1 cellular context compared by ENCODE assay signal in the genomic region with DNA sequence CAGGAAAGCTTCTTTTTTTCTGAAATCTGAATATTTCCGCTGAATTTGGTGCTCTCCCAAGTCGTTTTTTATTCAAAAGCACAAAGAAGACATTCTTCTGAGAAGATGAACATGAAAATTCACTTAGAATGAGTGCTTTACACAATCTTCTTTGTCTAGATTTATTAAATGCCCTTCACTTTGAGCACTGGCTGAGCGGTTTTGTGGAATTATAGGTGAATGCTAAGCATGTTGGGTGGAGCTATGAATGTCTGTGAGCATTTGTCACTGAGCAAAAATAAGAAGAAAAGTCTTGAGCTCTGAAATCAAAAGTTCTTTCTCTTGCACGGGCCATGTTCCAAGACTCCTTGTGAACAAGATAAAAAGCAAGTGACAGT.
TF ChIP-seq lines count a peak whose summit lies in the region.

No MANE protein-coding gene starts in this region.

TF ChIP-seq in IMR-90, 13 proteins besides CTCF, POLR2A, EP300 and RAD21:
- TF ChIP-seq CEBPB (IDR thresholded peaks at IDR 0.05; ENCODE audit: low read depth, low read length) (no peak), MAFK (IDR thresholded peaks at IDR 0.05; ENCODE audit: low read depth, low read length) (no peak)
